In the genomic region with DNA sequence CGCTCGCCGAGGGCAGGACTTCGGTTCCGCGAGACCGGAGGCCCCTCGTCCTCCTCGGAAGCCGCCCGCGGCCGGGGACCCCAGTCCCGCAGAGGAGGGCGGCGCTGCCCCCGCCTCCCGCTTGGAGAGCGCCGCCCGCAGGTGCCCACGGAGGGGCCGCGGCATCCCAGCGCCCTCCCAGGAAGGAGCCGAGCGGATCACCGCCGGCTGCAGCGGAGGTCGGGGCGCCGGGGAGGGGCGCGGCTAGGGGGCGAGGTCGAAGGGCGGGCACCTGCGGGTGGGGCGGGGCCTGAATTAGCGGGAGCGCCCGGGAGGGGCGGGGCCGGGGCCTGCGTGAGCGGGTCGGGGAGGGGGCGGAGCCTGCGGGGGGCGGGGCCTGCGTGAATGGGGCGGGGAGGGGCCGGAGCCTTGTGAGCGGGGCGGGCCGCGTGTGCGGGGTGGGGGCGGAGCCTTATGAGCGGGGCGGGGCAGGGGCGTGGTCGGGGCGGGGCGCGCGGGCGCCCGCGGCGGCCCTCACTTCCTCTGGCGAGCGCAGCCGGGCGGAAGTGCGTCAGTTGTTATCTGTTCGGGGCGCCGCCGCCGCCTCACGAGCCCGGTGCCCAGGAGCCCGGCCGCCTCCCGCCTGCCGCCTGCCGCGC, we compare ENCODE assay signal across 1 cellular context.
A peak's percentile ranks its signal among the peaks of the same experiment; 100 is the strongest.
TF ChIP-seq lines count a peak whose summit lies in the region.

A gene (plus strand): TSS at position 550 of the 638 bp plus-strand sequence.

TF ChIP-seq in K562, 482 proteins besides CTCF, POLR2A, EP300 and RAD21 (continued from another document and continues in another):
- no peak for TF ChIP-seq EWSR1 (IDR thresholded peaks at IDR 0.05; ENCODE audit: borderline replicate concordance, low read depth, partially characterized antibody)
- no peak for TF ChIP-seq HNRNPLL (IDR thresholded peaks at IDR 0.05; ENCODE audit: low read depth, low read length, poor library complexity, severe bottlenecking)
- TF ChIP-seq POLR2AphosphoS2 (IDR thresholded peaks at IDR 0.05; ENCODE audit: low read length) = no peak
- no peak for TF ChIP-seq ZNF551 (CRISPR knock-in tag; IDR thresholded peaks at IDR 0.05)
- TF ChIP-seq TEAD4 (IDR thresholded peaks at IDR 0.05; ENCODE audit: low read length) = no peak
- no peak for TF ChIP-seq TEAD4 (CRISPR knock-in tag; IDR thresholded peaks at IDR 0.05; ENCODE audit: borderline replicate concordance)
- TF ChIP-seq ZNF224 (CRISPR knock-in tag; IDR thresholded peaks at IDR 0.05) = no peak
- TF ChIP-seq RBM17 (IDR thresholded peaks at IDR 0.05; ENCODE audit: borderline replicate concordance, low read depth, low read length) = no peak
- TF ChIP-seq, protein P1, sequence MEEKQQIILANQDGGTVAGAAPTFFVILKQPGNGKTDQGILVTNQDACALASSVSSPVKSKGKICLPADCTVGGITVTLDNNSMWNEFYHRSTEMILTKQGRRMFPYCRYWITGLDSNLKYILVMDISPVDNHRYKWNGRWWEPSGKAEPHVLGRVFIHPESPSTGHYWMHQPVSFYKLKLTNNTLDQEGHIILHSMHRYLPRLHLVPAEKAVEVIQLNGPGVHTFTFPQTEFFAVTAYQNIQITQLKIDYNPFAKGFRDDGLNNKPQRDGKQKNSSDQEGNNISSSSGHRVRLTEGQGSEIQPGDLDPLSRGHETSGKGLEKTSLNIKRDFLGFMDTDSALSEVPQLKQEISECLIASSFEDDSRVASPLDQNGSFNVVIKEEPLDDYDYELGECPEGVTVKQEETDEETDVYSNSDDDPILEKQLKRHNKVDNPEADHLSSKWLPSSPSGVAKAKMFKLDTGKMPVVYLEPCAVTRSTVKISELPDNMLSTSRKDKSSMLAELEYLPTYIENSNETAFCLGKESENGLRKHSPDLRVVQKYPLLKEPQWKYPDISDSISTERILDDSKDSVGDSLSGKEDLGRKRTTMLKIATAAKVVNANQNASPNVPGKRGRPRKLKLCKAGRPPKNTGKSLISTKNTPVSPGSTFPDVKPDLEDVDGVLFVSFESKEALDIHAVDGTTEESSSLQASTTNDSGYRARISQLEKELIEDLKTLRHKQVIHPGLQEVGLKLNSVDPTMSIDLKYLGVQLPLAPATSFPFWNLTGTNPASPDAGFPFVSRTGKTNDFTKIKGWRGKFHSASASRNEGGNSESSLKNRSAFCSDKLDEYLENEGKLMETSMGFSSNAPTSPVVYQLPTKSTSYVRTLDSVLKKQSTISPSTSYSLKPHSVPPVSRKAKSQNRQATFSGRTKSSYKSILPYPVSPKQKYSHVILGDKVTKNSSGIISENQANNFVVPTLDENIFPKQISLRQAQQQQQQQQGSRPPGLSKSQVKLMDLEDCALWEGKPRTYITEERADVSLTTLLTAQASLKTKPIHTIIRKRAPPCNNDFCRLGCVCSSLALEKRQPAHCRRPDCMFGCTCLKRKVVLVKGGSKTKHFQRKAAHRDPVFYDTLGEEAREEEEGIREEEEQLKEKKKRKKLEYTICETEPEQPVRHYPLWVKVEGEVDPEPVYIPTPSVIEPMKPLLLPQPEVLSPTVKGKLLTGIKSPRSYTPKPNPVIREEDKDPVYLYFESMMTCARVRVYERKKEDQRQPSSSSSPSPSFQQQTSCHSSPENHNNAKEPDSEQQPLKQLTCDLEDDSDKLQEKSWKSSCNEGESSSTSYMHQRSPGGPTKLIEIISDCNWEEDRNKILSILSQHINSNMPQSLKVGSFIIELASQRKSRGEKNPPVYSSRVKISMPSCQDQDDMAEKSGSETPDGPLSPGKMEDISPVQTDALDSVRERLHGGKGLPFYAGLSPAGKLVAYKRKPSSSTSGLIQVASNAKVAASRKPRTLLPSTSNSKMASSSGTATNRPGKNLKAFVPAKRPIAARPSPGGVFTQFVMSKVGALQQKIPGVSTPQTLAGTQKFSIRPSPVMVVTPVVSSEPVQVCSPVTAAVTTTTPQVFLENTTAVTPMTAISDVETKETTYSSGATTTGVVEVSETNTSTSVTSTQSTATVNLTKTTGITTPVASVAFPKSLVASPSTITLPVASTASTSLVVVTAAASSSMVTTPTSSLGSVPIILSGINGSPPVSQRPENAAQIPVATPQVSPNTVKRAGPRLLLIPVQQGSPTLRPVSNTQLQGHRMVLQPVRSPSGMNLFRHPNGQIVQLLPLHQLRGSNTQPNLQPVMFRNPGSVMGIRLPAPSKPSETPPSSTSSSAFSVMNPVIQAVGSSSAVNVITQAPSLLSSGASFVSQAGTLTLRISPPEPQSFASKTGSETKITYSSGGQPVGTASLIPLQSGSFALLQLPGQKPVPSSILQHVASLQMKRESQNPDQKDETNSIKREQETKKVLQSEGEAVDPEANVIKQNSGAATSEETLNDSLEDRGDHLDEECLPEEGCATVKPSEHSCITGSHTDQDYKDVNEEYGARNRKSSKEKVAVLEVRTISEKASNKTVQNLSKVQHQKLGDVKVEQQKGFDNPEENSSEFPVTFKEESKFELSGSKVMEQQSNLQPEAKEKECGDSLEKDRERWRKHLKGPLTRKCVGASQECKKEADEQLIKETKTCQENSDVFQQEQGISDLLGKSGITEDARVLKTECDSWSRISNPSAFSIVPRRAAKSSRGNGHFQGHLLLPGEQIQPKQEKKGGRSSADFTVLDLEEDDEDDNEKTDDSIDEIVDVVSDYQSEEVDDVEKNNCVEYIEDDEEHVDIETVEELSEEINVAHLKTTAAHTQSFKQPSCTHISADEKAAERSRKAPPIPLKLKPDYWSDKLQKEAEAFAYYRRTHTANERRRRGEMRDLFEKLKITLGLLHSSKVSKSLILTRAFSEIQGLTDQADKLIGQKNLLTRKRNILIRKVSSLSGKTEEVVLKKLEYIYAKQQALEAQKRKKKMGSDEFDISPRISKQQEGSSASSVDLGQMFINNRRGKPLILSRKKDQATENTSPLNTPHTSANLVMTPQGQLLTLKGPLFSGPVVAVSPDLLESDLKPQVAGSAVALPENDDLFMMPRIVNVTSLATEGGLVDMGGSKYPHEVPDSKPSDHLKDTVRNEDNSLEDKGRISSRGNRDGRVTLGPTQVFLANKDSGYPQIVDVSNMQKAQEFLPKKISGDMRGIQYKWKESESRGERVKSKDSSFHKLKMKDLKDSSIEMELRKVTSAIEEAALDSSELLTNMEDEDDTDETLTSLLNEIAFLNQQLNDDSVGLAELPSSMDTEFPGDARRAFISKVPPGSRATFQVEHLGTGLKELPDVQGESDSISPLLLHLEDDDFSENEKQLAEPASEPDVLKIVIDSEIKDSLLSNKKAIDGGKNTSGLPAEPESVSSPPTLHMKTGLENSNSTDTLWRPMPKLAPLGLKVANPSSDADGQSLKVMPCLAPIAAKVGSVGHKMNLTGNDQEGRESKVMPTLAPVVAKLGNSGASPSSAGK (IDR thresholded peaks at IDR 0.05) = no peak
- no peak for TF ChIP-seq FOXJ3 (CRISPR knock-in tag; IDR thresholded peaks at IDR 0.05)
- TF ChIP-seq, protein P2, sequence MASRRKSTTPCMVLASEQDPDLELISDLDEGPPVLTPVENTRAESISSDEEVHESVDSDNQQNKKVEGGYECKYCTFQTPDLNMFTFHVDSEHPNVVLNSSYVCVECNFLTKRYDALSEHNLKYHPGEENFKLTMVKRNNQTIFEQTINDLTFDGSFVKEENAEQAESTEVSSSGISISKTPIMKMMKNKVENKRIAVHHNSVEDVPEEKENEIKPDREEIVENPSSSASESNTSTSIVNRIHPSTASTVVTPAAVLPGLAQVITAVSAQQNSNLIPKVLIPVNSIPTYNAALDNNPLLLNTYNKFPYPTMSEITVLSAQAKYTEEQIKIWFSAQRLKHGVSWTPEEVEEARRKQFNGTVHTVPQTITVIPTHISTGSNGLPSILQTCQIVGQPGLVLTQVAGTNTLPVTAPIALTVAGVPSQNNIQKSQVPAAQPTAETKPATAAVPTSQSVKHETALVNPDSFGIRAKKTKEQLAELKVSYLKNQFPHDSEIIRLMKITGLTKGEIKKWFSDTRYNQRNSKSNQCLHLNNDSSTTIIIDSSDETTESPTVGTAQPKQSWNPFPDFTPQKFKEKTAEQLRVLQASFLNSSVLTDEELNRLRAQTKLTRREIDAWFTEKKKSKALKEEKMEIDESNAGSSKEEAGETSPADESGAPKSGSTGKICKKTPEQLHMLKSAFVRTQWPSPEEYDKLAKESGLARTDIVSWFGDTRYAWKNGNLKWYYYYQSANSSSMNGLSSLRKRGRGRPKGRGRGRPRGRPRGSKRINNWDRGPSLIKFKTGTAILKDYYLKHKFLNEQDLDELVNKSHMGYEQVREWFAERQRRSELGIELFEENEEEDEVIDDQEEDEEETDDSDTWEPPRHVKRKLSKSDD (conservative IDR thresholded peaks at IDR 0.05; ENCODE audit: low read length) = no peak
- TF ChIP-seq ZBTB8A (IDR thresholded peaks at IDR 0.05; ENCODE audit: partially characterized antibody) = no peak
- no peak for TF ChIP-seq ZC3H8 (IDR thresholded peaks at IDR 0.05)
- no peak for TF ChIP-seq RBM34 (IDR thresholded peaks at IDR 0.05; ENCODE audit: borderline replicate concordance, insufficient read depth, low read length)
- no peak for TF ChIP-seq ZKSCAN3 (CRISPR knock-in tag; IDR thresholded peaks at IDR 0.05)
- TF ChIP-seq TAF1 (IDR thresholded peaks at IDR 0.05; ENCODE audit: control insufficient read depth, extremely low read depth, insufficient read depth, low read length, severe bottlenecking) = peak; percentile 52
- TF ChIP-seq, protein P3, sequence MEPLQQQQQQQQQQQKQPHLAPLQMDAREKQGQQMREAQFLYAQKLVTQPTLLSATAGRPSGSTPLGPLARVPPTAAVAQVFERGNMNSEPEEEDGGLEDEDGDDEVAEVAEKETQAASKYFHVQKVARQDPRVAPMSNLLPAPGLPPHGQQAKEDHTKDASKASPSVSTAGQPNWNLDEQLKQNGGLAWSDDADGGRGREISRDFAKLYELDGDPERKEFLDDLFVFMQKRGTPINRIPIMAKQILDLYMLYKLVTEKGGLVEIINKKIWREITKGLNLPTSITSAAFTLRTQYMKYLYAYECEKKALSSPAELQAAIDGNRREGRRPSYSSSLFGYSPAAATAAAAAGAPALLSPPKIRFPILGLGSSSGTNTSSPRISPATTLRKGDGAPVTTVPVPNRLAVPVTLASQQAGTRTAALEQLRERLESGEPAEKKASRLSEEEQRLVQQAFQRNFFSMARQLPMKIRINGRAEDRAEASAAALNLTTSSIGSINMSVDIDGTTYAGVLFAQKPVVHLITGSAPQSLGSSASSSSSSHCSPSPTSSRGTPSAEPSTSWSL (CRISPR knock-in tag; IDR thresholded peaks at IDR 0.05; ENCODE audit: borderline replicate concordance) = no peak
- TF ChIP-seq FOXA3 (CRISPR knock-in tag; conservative IDR thresholded peaks at IDR 0.05 in 1 of 2, IDR thresholded peaks at IDR 0.05 in 1 of 2) = no peak
- peak; percentile 82 for TF ChIP-seq ZBTB7A (IDR thresholded peaks at IDR 0.05; ENCODE audit: borderline replicate concordance, control insufficient read depth, low read depth, low read length)
- TF ChIP-seq, protein P4, sequence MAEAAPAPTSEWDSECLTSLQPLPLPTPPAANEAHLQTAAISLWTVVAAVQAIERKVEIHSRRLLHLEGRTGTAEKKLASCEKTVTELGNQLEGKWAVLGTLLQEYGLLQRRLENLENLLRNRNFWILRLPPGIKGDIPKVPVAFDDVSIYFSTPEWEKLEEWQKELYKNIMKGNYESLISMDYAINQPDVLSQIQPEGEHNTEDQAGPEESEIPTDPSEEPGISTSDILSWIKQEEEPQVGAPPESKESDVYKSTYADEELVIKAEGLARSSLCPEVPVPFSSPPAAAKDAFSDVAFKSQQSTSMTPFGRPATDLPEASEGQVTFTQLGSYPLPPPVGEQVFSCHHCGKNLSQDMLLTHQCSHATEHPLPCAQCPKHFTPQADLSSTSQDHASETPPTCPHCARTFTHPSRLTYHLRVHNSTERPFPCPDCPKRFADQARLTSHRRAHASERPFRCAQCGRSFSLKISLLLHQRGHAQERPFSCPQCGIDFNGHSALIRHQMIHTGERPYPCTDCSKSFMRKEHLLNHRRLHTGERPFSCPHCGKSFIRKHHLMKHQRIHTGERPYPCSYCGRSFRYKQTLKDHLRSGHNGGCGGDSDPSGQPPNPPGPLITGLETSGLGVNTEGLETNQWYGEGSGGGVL (CRISPR knock-in tag; IDR thresholded peaks at IDR 0.05) = no peak
- TF ChIP-seq PHF20 (IDR thresholded peaks at IDR 0.05; ENCODE audit: partially characterized antibody) = no peak
- no peak for TF ChIP-seq BMI1 (IDR thresholded peaks at IDR 0.05; ENCODE audit: low read length)
- TF ChIP-seq, protein P5, sequence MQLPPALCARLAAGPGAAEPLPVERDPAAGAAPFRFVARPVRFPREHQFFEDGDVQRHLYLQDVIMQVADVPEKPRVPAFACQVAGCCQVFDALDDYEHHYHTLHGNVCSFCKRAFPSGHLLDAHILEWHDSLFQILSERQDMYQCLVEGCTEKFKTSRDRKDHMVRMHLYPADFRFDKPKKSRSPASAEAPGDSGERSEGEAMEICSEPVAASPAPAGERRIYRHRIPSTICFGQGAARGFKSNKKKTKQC (CRISPR knock-in tag; IDR thresholded peaks at IDR 0.05) = no peak
- no peak for TF ChIP-seq SOX6 (IDR thresholded peaks at IDR 0.05)
- TF ChIP-seq, protein P6, sequence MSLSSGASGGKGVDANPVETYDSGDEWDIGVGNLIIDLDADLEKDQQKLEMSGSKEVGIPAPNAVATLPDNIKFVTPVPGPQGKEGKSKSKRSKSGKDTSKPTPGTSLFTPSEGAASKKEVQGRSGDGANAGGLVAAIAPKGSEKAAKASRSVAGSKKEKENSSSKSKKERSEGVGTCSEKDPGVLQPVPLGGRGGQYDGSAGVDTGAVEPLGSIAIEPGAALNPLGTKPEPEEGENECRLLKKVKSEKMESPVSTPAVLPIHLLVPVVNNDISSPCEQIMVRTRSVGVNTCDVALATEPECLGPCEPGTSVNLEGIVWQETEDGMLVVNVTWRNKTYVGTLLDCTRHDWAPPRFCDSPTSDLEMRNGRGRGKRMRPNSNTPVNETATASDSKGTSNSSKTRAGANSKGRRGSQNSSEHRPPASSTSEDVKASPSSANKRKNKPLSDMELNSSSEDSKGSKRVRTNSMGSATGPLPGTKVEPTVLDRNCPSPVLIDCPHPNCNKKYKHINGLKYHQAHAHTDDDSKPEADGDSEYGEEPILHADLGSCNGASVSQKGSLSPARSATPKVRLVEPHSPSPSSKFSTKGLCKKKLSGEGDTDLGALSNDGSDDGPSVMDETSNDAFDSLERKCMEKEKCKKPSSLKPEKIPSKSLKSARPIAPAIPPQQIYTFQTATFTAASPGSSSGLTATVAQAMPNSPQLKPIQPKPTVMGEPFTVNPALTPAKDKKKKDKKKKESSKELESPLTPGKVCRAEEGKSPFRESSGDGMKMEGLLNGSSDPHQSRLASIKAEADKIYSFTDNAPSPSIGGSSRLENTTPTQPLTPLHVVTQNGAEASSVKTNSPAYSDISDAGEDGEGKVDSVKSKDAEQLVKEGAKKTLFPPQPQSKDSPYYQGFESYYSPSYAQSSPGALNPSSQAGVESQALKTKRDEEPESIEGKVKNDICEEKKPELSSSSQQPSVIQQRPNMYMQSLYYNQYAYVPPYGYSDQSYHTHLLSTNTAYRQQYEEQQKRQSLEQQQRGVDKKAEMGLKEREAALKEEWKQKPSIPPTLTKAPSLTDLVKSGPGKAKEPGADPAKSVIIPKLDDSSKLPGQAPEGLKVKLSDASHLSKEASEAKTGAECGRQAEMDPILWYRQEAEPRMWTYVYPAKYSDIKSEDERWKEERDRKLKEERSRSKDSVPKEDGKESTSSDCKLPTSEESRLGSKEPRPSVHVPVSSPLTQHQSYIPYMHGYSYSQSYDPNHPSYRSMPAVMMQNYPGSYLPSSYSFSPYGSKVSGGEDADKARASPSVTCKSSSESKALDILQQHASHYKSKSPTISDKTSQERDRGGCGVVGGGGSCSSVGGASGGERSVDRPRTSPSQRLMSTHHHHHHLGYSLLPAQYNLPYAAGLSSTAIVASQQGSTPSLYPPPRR (CRISPR knock-in tag; IDR thresholded peaks at IDR 0.05; ENCODE audit: borderline replicate concordance) = no peak
